In genomic region chr11:92607969-92608711, GRCh38 we compare ENCODE assay signal across 13 cellular contexts.
A peak's percentile ranks its signal among the peaks of the same experiment; 100 is the strongest.
DNase-seq lines count a peak whose midpoint lies in the region; ATAC-seq and TF ChIP-seq lines count a peak whose summit lies in the region.
"Had no signal": no experiment of that assay in that cellular context is flagged by ENCODE, and none has a peak within 500 bp of the region (broad histone marks: within the 10 kb centered on the region; RNA-seq: fewer than 3 reads in every experiment).

No MANE protein-coding gene starts in this region.

- no peaks in the 10 kb centered on the region for H3K9me2 ChIP-seq in GM23248 (ENCODE audit: insufficient read depth)

- H3K4me1 ChIP-seq in GM23248 (ENCODE audit: insufficient read depth) (no peaks in the 10 kb centered on the region), lower lobe of right lung (no peaks in the 10 kb centered on the region)
- H3K4me1 ChIP-seq: HAP-1 had no signal

- H3K9ac ChIP-seq in GM23248, result no peak overlapping the region

- H3K9me3 ChIP-seq in GM23248 (ENCODE audit: low read depth) (no peaks in the 10 kb centered on the region), lower lobe of right lung (no peaks in the 10 kb centered on the region)
- H3K9me3 ChIP-seq: HAP-1 had no signal

- no peaks in the 10 kb centered on the region for H3F3A ChIP-seq in GM23248 (ENCODE audit: insufficient read depth)

- TF ChIP-seq CTCF in lower lobe of right lung (IDR thresholded peaks at IDR 0.05) (no peak), omental fat pad (IDR thresholded peaks at IDR 0.05) (no peak)

- no peaks in the 10 kb centered on the region for H3K27me3 ChIP-seq in GM23248 (replicated peaks; ENCODE audit: insufficient read depth)
- no peaks in the 10 kb centered on the region for H3K27me3 ChIP-seq in lower lobe of right lung (ENCODE audit: low read depth)

- in situ Hi-C loops in GM23248 (cut with MboI), result no loop called here

- intact Hi-C loops in lower lobe of right lung (cut with DNase I), result no loop called here

- H3K4me3 ChIP-seq in GM23248 (no peak overlapping the region), lower lobe of right lung (no peak overlapping the region)
- H3K4me3 ChIP-seq: HAP-1 had no signal

- no peaks in the 10 kb centered on the region for H3K36me3 ChIP-seq in GM23248 (ENCODE audit: low read depth)
- no peaks in the 10 kb centered on the region for H3K36me3 ChIP-seq in lower lobe of right lung
- H3K36me3 ChIP-seq: HAP-1 had no signal

- no peaks in the 10 kb centered on the region for H4K20me1 ChIP-seq in GM23248 (ENCODE audit: insufficient read depth)

- no peak overlapping the region for H3K4me2 ChIP-seq in GM23248 (ENCODE audit: unreplicated experiment)

- 24 to 25% methylated on average over 4 of the region's 4 CpGs for WGBS in GM23248 (ENCODE audit: low coverage in 1 of 2, low lambda C conversion rate in 2 of 2, missing lambda C conversion rate in 2 of 2), 2 experiments

- no peak overlapping the region for H2AFZ ChIP-seq in GM23248

- no peaks in the 10 kb centered on the region for H3K79me2 ChIP-seq in GM23248 (ENCODE audit: insufficient read depth)

- ATAC-seq in lower lobe of right lung (no peak), omental fat pad (ENCODE audit: low FRiP score) (no peak)
- ATAC-seq: CD8-positive, alpha-beta T cell had no signal

- peak; percentile 1 for DNase-seq in GM23248
- DNase-seq in NCI-H526 (lab: John Stamatoyannopoulos, UW), result peak; percentile 67 to 72
- peak; percentile 68 for DNase-seq in OCI-M1 (lab: John Stamatoyannopoulos, UW)
- DNase-seq in lower lobe of right lung, result no peak
- no peak for DNase-seq in DMS53 treated with DMSO at 0.1 percent for 48 hours (lab: John Stamatoyannopoulos, UW; ENCODE audit: unreplicated experiment)
- no peak for DNase-seq in omental fat pad (ENCODE audit: low spot score)
- DNase-seq: CD8-positive, alpha-beta T cell; COR-L47; DMS153; DND-41; GDM1; GOT3 had no signal

- H3K27ac ChIP-seq in GM23248 (no peak overlapping the region), lower lobe of right lung (no peak overlapping the region)

Comparison
In these comparisons a context has a peak if more than half of its experiments do, and no peak if none do; other contexts are left out.
1. DNase-seq: peak in GM23248 (single experiment), NCI-H526 (2 of 2) and OCI-M1 (single experiment); none in lower lobe of right lung (single experiment), DMS53 treated with DMSO at 0.1 percent for 48 hours (single experiment) and omental fat pad (single experiment).